Comparison of ENCODE assay signal across 1 cellular context in genomic region chr20:2470432-2471193, GRCh38.
TF ChIP-seq lines count a peak whose summit lies in the region.

Gene SNRPB (minus strand): TSS chr20:2470789. CDS start chr20:2470690, 99 bp downstream.

TF ChIP-seq in HepG2, 621 proteins besides CTCF, POLR2A, EP300 and RAD21 (continued from another document and continues in another):
- TF ChIP-seq HOXA9 (CRISPR knock-in tag; IDR thresholded peaks at IDR 0.05; ENCODE audit: borderline replicate concordance): no peak; the same call in 1 of the 2 replicates
- TF ChIP-seq TCF7L2 (IDR thresholded peaks at IDR 0.05; ENCODE audit: low read depth, low read length): no peak
- peak; percentile 86; the same call in 1 of the 2 replicates for TF ChIP-seq ZNF12 (CRISPR knock-in tag; IDR thresholded peaks at IDR 0.05)
- peak; percentile 96 for TF ChIP-seq ZNF205 (CRISPR knock-in tag; IDR thresholded peaks at IDR 0.05)
- TF ChIP-seq HDAC1 (CRISPR knock-in tag; IDR thresholded peaks at IDR 0.05): peak; percentile 98
- peak; percentile 98; the same call in 1 of the 2 replicates for TF ChIP-seq CAMTA2 (CRISPR knock-in tag; IDR thresholded peaks at IDR 0.05; ENCODE audit: borderline replicate concordance)
- TF ChIP-seq YY1 (IDR thresholded peaks at IDR 0.05; ENCODE audit: insufficient read depth, insufficient replicate concordance, low read depth, low read length): peak; percentile 87
- peak; percentile 95 for TF ChIP-seq KDM5A (IDR thresholded peaks at IDR 0.05; ENCODE audit: borderline replicate concordance, low read length)
- peak; percentile 99 for TF ChIP-seq ZNF383 (CRISPR knock-in tag; IDR thresholded peaks at IDR 0.05; ENCODE audit: borderline replicate concordance)
- no peak; the same call in none of the 2 replicates for TF ChIP-seq CHCHD3 (CRISPR knock-in tag; IDR thresholded peaks at IDR 0.05)
- TF ChIP-seq HMGXB3 (CRISPR knock-in tag; IDR thresholded peaks at IDR 0.05; ENCODE audit: borderline replicate concordance): peak; percentile 94
- TF ChIP-seq SIN3B (IDR thresholded peaks at IDR 0.05; ENCODE audit: low read length): peak; percentile 88
- TF ChIP-seq ZNF17 (CRISPR knock-in tag; IDR thresholded peaks at IDR 0.05): peak; percentile 97
- TF ChIP-seq FOXO1 (CRISPR knock-in tag; IDR thresholded peaks at IDR 0.05): peak; percentile 85
- TF ChIP-seq EHMT2 (IDR thresholded peaks at IDR 0.05; ENCODE audit: borderline replicate concordance, low read depth, low read length): no peak; the same call in 1 of the 2 replicates
- peak; percentile 99; the same call in 1 of the 2 replicates for TF ChIP-seq ZNF333 (CRISPR knock-in tag; IDR thresholded peaks at IDR 0.05; ENCODE audit: borderline replicate concordance)
- TF ChIP-seq ZNF552 (CRISPR knock-in tag; IDR thresholded peaks at IDR 0.05; ENCODE audit: borderline replicate concordance): peak; percentile 98
- TF ChIP-seq BCL6 (CRISPR knock-in tag; IDR thresholded peaks at IDR 0.05): peak; percentile 66
- peak; percentile 82 for TF ChIP-seq ZBTB33 (CRISPR knock-in tag; IDR thresholded peaks at IDR 0.05)
- peak; percentile 98; the same call in 1 of the 2 replicates for TF ChIP-seq ZNF33A (CRISPR knock-in tag; IDR thresholded peaks at IDR 0.05; ENCODE audit: borderline replicate concordance)
- TF ChIP-seq PRDM10 (CRISPR knock-in tag; IDR thresholded peaks at IDR 0.05; ENCODE audit: low read depth): peak; percentile 93
- TF ChIP-seq ZKSCAN8 (CRISPR knock-in tag; IDR thresholded peaks at IDR 0.05; ENCODE audit: borderline replicate concordance): peak; percentile 99
- TF ChIP-seq NCOA1 (CRISPR knock-in tag; IDR thresholded peaks at IDR 0.05): peak; percentile 84; the same call in 1 of the 2 replicates
- TF ChIP-seq GTF2F1 (IDR thresholded peaks at IDR 0.05; ENCODE audit: low read length): peak; percentile 61
- peak; percentile 98; the same call in 1 of the 2 replicates for TF ChIP-seq ZNF788 (CRISPR knock-in tag; IDR thresholded peaks at IDR 0.05; ENCODE audit: borderline replicate concordance)
- TF ChIP-seq PATZ1 (CRISPR knock-in tag; IDR thresholded peaks at IDR 0.05): peak; percentile 67
- no peak for TF ChIP-seq TCF12 (IDR thresholded peaks at IDR 0.05)
- peak; percentile 98 for TF ChIP-seq TCF12 (CRISPR knock-in tag; IDR thresholded peaks at IDR 0.05)
- TF ChIP-seq ATRX (CRISPR knock-in tag; IDR thresholded peaks at IDR 0.05; ENCODE audit: borderline replicate concordance): no peak; the same call in 1 of the 2 replicates
- TF ChIP-seq SRY (CRISPR knock-in tag; IDR thresholded peaks at IDR 0.05): peak; percentile 98
- TF ChIP-seq CEBPG (CRISPR knock-in tag; IDR thresholded peaks at IDR 0.05): peak; percentile 53; the same call in 1 of the 2 replicates
- TF ChIP-seq ESRRA (CRISPR knock-in tag; IDR thresholded peaks at IDR 0.05; ENCODE audit: low read depth): peak; percentile 92
- peak; percentile 99 for TF ChIP-seq ATF7-NPFF (CRISPR knock-in tag; IDR thresholded peaks at IDR 0.05; ENCODE audit: low read depth)
- peak; percentile 91 for TF ChIP-seq ARNTL (CRISPR knock-in tag; IDR thresholded peaks at IDR 0.05)
- TF ChIP-seq POLR2G (IDR thresholded peaks at IDR 0.05; ENCODE audit: low read depth, low read length): peak; percentile 100
- peak; percentile 85 for TF ChIP-seq NCOA2 (CRISPR knock-in tag; IDR thresholded peaks at IDR 0.05)
- no peak for TF ChIP-seq IKZF1 (IDR thresholded peaks at IDR 0.05)
- peak; percentile 24; the same call in 1 of the 2 replicates for TF ChIP-seq HNF4G (IDR thresholded peaks at IDR 0.05; ENCODE audit: borderline replicate concordance, low read depth, low read length)
- TF ChIP-seq HNF4G (CRISPR knock-in tag; IDR thresholded peaks at IDR 0.05; ENCODE audit: borderline replicate concordance, low read depth): peak; percentile 85; the same call in 1 of the 2 replicates
- peak; percentile 96 for TF ChIP-seq ZNF770 (CRISPR knock-in tag; IDR thresholded peaks at IDR 0.05)
- TF ChIP-seq ZBTB8A (CRISPR knock-in tag; IDR thresholded peaks at IDR 0.05; ENCODE audit: borderline replicate concordance, low read depth): peak; percentile 98
- TF ChIP-seq HMGXB4 (CRISPR knock-in tag; IDR thresholded peaks at IDR 0.05; ENCODE audit: borderline replicate concordance in 1 of 2, low read depth in 1 of 2): peak; percentile 99
- peak; percentile 99 for TF ChIP-seq ZNF792 (CRISPR knock-in tag; IDR thresholded peaks at IDR 0.05)
- TF ChIP-seq ZNF619 (CRISPR knock-in tag; IDR thresholded peaks at IDR 0.05): peak; percentile 100
- TF ChIP-seq ZNF597 (CRISPR knock-in tag; IDR thresholded peaks at IDR 0.05): no peak
- peak; percentile 65 for TF ChIP-seq ZNF263 (CRISPR knock-in tag; IDR thresholded peaks at IDR 0.05)
- TF ChIP-seq DDIT3 (CRISPR knock-in tag; IDR thresholded peaks at IDR 0.05): no peak; the same call in 1 of the 2 replicates
- peak; percentile 92 for TF ChIP-seq ZNF577 (CRISPR knock-in tag; IDR thresholded peaks at IDR 0.05; ENCODE audit: borderline replicate concordance, low read depth)
- TF ChIP-seq ZNF44 (CRISPR knock-in tag; IDR thresholded peaks at IDR 0.05): peak; percentile 99
- peak; percentile 96 for TF ChIP-seq ZNF317 (CRISPR knock-in tag; IDR thresholded peaks at IDR 0.05)
- peak; percentile 100 for TF ChIP-seq MIER3 (CRISPR knock-in tag; IDR thresholded peaks at IDR 0.05; ENCODE audit: borderline replicate concordance)
- TF ChIP-seq TEAD3 (CRISPR knock-in tag; optimal IDR thresholded peaks at IDR 0.05; ENCODE audit: borderline replicate concordance): peak; percentile 89
